ENCODE assay signal across 14 cellular contexts in genomic region chr3:161171639-161172552, GRCh38. TPM values are rescaled to one million over a fixed set of nuclear protein-coding genes. Genes with fewer than 3 reads are reported as not detected.
DNase-seq lines count a peak whose midpoint lies in the region; ATAC-seq, FAIRE-seq and TF ChIP-seq lines count a peak whose summit lies in the region.
"Had no signal": no experiment of that assay in that cellular context is flagged by ENCODE, and none has a peak within 500 bp of the region (broad histone marks: within the 10 kb centered on the region; RNA-seq: fewer than 3 reads in every experiment).

No MANE protein-coding gene starts in this region.

- H4K20me1 ChIP-seq in OCI-LY7 (ENCODE audit: insufficient read depth, low read length) = no peaks in the 10 kb centered on the region
- no peaks in the 10 kb centered on the region for H4K20me1 ChIP-seq in endothelial cell of umbilical vein (replicated peaks; ENCODE audit: control insufficient read depth, extremely low read depth, insufficient read depth, low read length)
- H4K20me1 ChIP-seq in neural progenitor cell (ENCODE audit: low read depth) = no peaks in the 10 kb centered on the region

- no peak overlapping the region for H3K4me3 Mint-ChIP-seq in neural progenitor cell
- no peak overlapping the region for H3K4me3 Mint-ChIP-seq in CD14-positive monocyte
- H3K4me3 Mint-ChIP-seq: activated naive CD4-positive, alpha-beta T cell treated with anti-CD3 and anti-CD28 coated beads for 36 hours; naive B cell had no signal

- no peaks in the 10 kb centered on the region for H3K9me3 Mint-ChIP-seq in neural progenitor cell
- H3K9me3 Mint-ChIP-seq in CD14-positive monocyte = peaks cover 4 to 15% (median 8%) of the 10 kb centered on the region in 7 donors

- H3K4me3 ChIP-seq in GM06990 (replicated peaks; ENCODE audit: low read depth, low read length) (no peak overlapping the region), OCI-LY7 (ENCODE audit: low read depth, low read length, poor library complexity, severe bottlenecking) (no peak overlapping the region), endothelial cell of umbilical vein (replicated peaks in 1 of 3; ENCODE audit: insufficient read depth in 1 of 3, low read depth in 1 of 3, low read length in 3 of 3) (no peak overlapping the region), neural progenitor cell (no peak overlapping the region)
- H3K4me3 ChIP-seq: transverse colon had no signal

- H3K27ac ChIP-seq in OCI-LY7 (ENCODE audit: low read depth, low read length, poor library complexity, severe bottlenecking) (no peak overlapping the region), endothelial cell of umbilical vein (ENCODE audit: insufficient read depth, low read depth, low read length) (no peak overlapping the region), neural progenitor cell (no peak overlapping the region)
- H3K27ac ChIP-seq: transverse colon had no signal

- no peaks in the 10 kb centered on the region for H3K9me1 ChIP-seq in endothelial cell of umbilical vein (replicated peaks; ENCODE audit: control insufficient read depth, extremely low read depth, insufficient read depth, low read length)

- H3K36me3 ChIP-seq in GM06990 (ENCODE audit: control insufficient read depth, insufficient read depth, low read length) = no peaks in the 10 kb centered on the region
- H3K36me3 ChIP-seq in OCI-LY7 (ENCODE audit: insufficient read depth, low read length) = no peaks in the 10 kb centered on the region
- H3K36me3 ChIP-seq in endothelial cell of umbilical vein (ENCODE audit: control insufficient read depth in 2 of 2, extremely low read depth in 1 of 2, insufficient read depth in 2 of 2, low read length in 2 of 2) = no peaks in the 10 kb centered on the region
- no peaks in the 10 kb centered on the region for H3K36me3 ChIP-seq in neural progenitor cell
- H3K36me3 ChIP-seq: transverse colon had no signal

- H3K4me1 ChIP-seq in OCI-LY7 (ENCODE audit: insufficient read depth, low read length, poor library complexity, severe bottlenecking) (no peaks in the 10 kb centered on the region), endothelial cell of umbilical vein (ENCODE audit: control insufficient read depth, extremely low read depth, insufficient read depth, low read length) (peaks cover 25% of the 10 kb centered on the region), neural progenitor cell (no peaks in the 10 kb centered on the region)
- H3K4me1 ChIP-seq: transverse colon had no signal

- no peak overlapping the region for H3K9ac ChIP-seq in endothelial cell of umbilical vein (replicated peaks; ENCODE audit: extremely low read depth, insufficient read depth, low read length)
- no peak overlapping the region for H3K9ac ChIP-seq in neural progenitor cell

- ATAC-seq in GM21529 (IDR thresholded peaks at IDR 0.05; ENCODE audit: unreplicated experiment) (no peak), HG02870 (IDR thresholded peaks at IDR 0.05; ENCODE audit: unreplicated experiment) (no peak)

- no peak for TF ChIP-seq POLR2A in endothelial cell of umbilical vein (IDR thresholded peaks at IDR 0.05; ENCODE audit: low read depth, low read length)

- H3K4me1 Mint-ChIP-seq in neural progenitor cell (no peaks in the 10 kb centered on the region), CD14-positive monocyte (no peaks in the 10 kb centered on the region)
- H3K4me1 Mint-ChIP-seq: naive B cell had no signal

- H3K9me3 ChIP-seq in OCI-LY7 (ENCODE audit: low read length) (no peaks in the 10 kb centered on the region), endothelial cell of umbilical vein (replicated peaks; ENCODE audit: control insufficient read depth, insufficient read depth, low read length) (no peaks in the 10 kb centered on the region), neural progenitor cell (ENCODE audit: low read depth) (no peaks in the 10 kb centered on the region)
- H3K9me3 ChIP-seq: transverse colon had no signal

- TF ChIP-seq CTCF in GM06990 (IDR thresholded peaks at IDR 0.05; ENCODE audit: insufficient read depth, low read length, poor library complexity, severe bottlenecking) (peak; percentile 3), OCI-LY7 (conservative IDR thresholded peaks at IDR 0.05; ENCODE audit: low read length) (peak; percentile 43; the same call in 1 of the 2 replicates), endothelial cell of umbilical vein (IDR thresholded peaks at IDR 0.05; ENCODE audit: extremely low read depth in 1 of 2, insufficient read depth in 1 of 2, low read depth in 1 of 2, low read length in 2 of 2) (peak; percentile 9 to 39), neural progenitor cell (IDR thresholded peaks at IDR 0.05) (peak; percentile 43), CD14-positive monocyte (IDR thresholded peaks at IDR 0.05) (no peak)

- no peaks in the 10 kb centered on the region for H3F3A ChIP-seq in neural progenitor cell (ENCODE audit: low read depth)

- DNase-seq in GM06990 (ENCODE audit: extremely low read depth, insufficient read length) (no peak), OCI-LY7 (ENCODE audit: low spot score) (no peak), endothelial cell of umbilical vein (ENCODE audit: low read depth, low spot score) (peak; percentile 50), neural progenitor cell (ENCODE audit: low spot score) (peak; percentile 21), Kasumi-1 (lab: John Stamatoyannopoulos, UW) (no peak), CD14-positive monocyte (ENCODE audit: low spot score) (no peak)
- DNase-seq: activated naive CD4-positive, alpha-beta T cell treated with anti-CD3 and anti-CD28 coated beads for 36 hours; naive B cell; NCI-H446 treated with DMSO at 0.1 percent for 48 hours; stimulated activated CD4-positive, alpha-beta T cell treated with anti-CD3 and anti-CD28 coated beads, Interleukin-4, amount 100 ng/mL, for 4 hours; transverse colon had no signal

- H2AFZ ChIP-seq in OCI-LY7 (ENCODE audit: low read length) (no peak overlapping the region), endothelial cell of umbilical vein (ENCODE audit: low read depth, low read length) (no peak overlapping the region), neural progenitor cell (replicated peaks) (no peak overlapping the region)

- peak; percentile 26 for FAIRE-seq in endothelial cell of umbilical vein (lab: Jason Lieb, UNC)
- FAIRE-seq: GM12892 had no signal

- H3K27me3 Mint-ChIP-seq in neural progenitor cell (ENCODE audit: insufficient read depth, low read depth) = peaks cover 2% of the 10 kb centered on the region
- peaks cover 1 to 2% (median 1%) of the 10 kb centered on the region in 3 donors for H3K27me3 Mint-ChIP-seq in CD14-positive monocyte (ENCODE audit: low read depth in 3 of 3)

- BruUV-seq in OCI-LY7 (replicated peaks; lab: Mats Ljungman, UMichigan) (no TSS peak), endothelial cell of umbilical vein (replicated peaks; lab: Mats Ljungman, UMichigan) (no TSS peak)

- no peaks in the 10 kb centered on the region for H3K79me2 ChIP-seq in OCI-LY7 (ENCODE audit: insufficient read depth, low read depth, low read length)
- no peaks in the 10 kb centered on the region for H3K79me2 ChIP-seq in endothelial cell of umbilical vein (ENCODE audit: control insufficient read depth, insufficient read depth, low read length)
- no peaks in the 10 kb centered on the region for H3K79me2 ChIP-seq in neural progenitor cell (ENCODE audit: low read depth)

- H3K27ac Mint-ChIP-seq in neural progenitor cell = no peak overlapping the region
- H3K27ac Mint-ChIP-seq in CD14-positive monocyte = no peak overlapping the region
- H3K27ac Mint-ChIP-seq: activated naive CD4-positive, alpha-beta T cell treated with anti-CD3 and anti-CD28 coated beads for 36 hours; naive B cell had no signal

- no peaks in the 10 kb centered on the region for H3K36me3 Mint-ChIP-seq in neural progenitor cell
- no peaks in the 10 kb centered on the region for H3K36me3 Mint-ChIP-seq in CD14-positive monocyte
- H3K36me3 Mint-ChIP-seq: naive B cell had no signal

- no peaks in the 10 kb centered on the region for H3K9me2 ChIP-seq in OCI-LY7 (ENCODE audit: insufficient read depth, low read length)

- H3K27me3 ChIP-seq in GM06990 (replicated peaks; ENCODE audit: control insufficient read depth, insufficient read depth, low read length) = no peaks in the 10 kb centered on the region
- no peaks in the 10 kb centered on the region for H3K27me3 ChIP-seq in endothelial cell of umbilical vein (ENCODE audit: control insufficient read depth in 2 of 2, insufficient read depth in 2 of 2, low read length in 2 of 2)
- H3K27me3 ChIP-seq in neural progenitor cell = no peaks in the 10 kb centered on the region
- H3K27me3 ChIP-seq: transverse colon had no signal

- CTCF ChIA-PET in OCI-LY7 (lab: Charles Lee; ENCODE audit: unreplicated experiment) = no interaction called here
- CTCF ChIA-PET in endothelial cell of umbilical vein (lab: Charles Lee) = interaction anchor here (0.8 to 1.9 kb wide), 7 partner anchors 13 to 216 kb away, joined by 3 to 25 read pairs (median 5); no protein-coding TSS in a partner anchor

- H3K4me2 ChIP-seq in OCI-LY7 (ENCODE audit: low read length) (no peak overlapping the region), endothelial cell of umbilical vein (ENCODE audit: insufficient read depth, low read length) (peak overlapping the region; percentile 12), neural progenitor cell (no peak overlapping the region)

- intact Hi-C loops in OCI-LY7 (cut with micrococcal nuclease; ENCODE audit: unreplicated experiment) = no loop called here
- intact Hi-C loops in endothelial cell of umbilical vein (cut with micrococcal nuclease) = loop anchor here (1.0 to 2.0 kb wide), 3 partner anchors 67 to 251 kb away; partner anchors contain the start of gene B3GALNT1
- intact Hi-C loops in CD14-positive monocyte (cut with micrococcal nuclease) = no loop called here

- dilution Hi-C loops in endothelial cell of umbilical vein (cut with MboI; ENCODE audit: extremely low pct_ligation_motif_present, low sequenced_read_pairs) = no loop called here

- POLR2A ChIA-PET in OCI-LY7 (lab: Charles Lee) (interaction anchor here (0.5 kb wide), 1 partner anchor 16 kb away, joined by 3 read pairs; no protein-coding TSS in a partner anchor), endothelial cell of umbilical vein (lab: Charles Lee) (no interaction called here)

RNA-seq across cellular contexts. Expression of gene NMD3, which starts 49.2 kb away (rescaled TPM):
- 30.0 and 36.1 TPM in 2 replicates for total RNA-seq in OCI-LY7 (2014; rRNA removed; shearing (Covaris generic))
- total RNA-seq in OCI-LY7 (2022) (53.1 and 55.2 TPM in 2 replicates), endothelial cell of umbilical vein (53.8 and 57.9 TPM in 2 replicates), neural progenitor cell (ENCODE audit: low replicate concordance) (41.4 and 41.9 TPM in 2 replicates)
- polyA plus RNA-seq in endothelial cell of umbilical vein (9.7 and 14.2 TPM in 2 replicates), CD14-positive monocyte (10 to 100 TPM; 20.7 to 30.0 TPM)
- polyA plus RNA-seq in endothelial cell of umbilical vein (2011; cell fraction: cytosol; rRNA removed) = 19.7 and 22.1 TPM in 2 replicates
- polyA plus RNA-seq in endothelial cell of umbilical vein (2011; cell fraction: nucleus; rRNA removed) = 31.4 and 32.9 TPM in 2 replicates
- polyA plus RNA-seq in endothelial cell of umbilical vein (2012) = 40.0 and 49.6 TPM in 2 replicates
- 54.0 and 65.7 TPM in 2 replicates for polyA minus RNA-seq in endothelial cell of umbilical vein
- polyA minus RNA-seq in endothelial cell of umbilical vein (2011; cell fraction: cytosol; rRNA and poly(A)+ RNA removed) = 29.6 TPM
- 50.5 and 70.8 TPM in 2 replicates for polyA minus RNA-seq in endothelial cell of umbilical vein (2011; cell fraction: nucleus; rRNA and poly(A)+ RNA removed)

Comparison
In these comparisons a context has a peak if more than half of its experiments do, and no peak if none do; other contexts are left out.
1. DNase-seq: peak in endothelial cell of umbilical vein (single experiment) and neural progenitor cell (single experiment); none in GM06990 (single experiment), OCI-LY7 (single experiment), Kasumi-1 (0 of 2) and CD14-positive monocyte (single experiment).